Comparison of ENCODE assay signal across 8 cellular contexts in genomic region chr12:10613334-10614055, GRCh38. TPM values are rescaled to one million over a fixed set of nuclear protein-coding genes. Genes with fewer than 3 reads are reported as not detected.
DNase-seq lines count a peak whose midpoint lies in the region; ATAC-seq and TF ChIP-seq lines count a peak whose summit lies in the region.

MAGOHB (minus strand) TSS chr12:10613609; CDS start chr12:10613532, 77 bp downstream.

- no peak for TF ChIP-seq CTCF in DOHH2 (IDR thresholded peaks at IDR 0.05; ENCODE audit: low read depth, low read length, poor library complexity, severe bottlenecking)
- no peak for TF ChIP-seq CTCF in GM23338 (conservative IDR thresholded peaks at IDR 0.05; ENCODE audit: low read depth in 2 of 2)

- H2AFZ ChIP-seq in GM23338: peak within 1 kb of the TSS; percentile 14; the same call in 1 of the 2 replicates

- H3K9me2 ChIP-seq in DOHH2 (replicated peaks; ENCODE audit: control insufficient read depth, low read length) (no peaks in the 10 kb centered on the region), GM23338 (ENCODE audit: insufficient read depth) (no peaks in the 10 kb centered on the region)

- H3K79me2 ChIP-seq in DOHH2 (ENCODE audit: control insufficient read depth, low read length): peaks cover 31% of the 10 kb centered on the region
- peaks cover 27% of the 10 kb centered on the region for H3K79me2 ChIP-seq in GM23338 (replicated peaks; ENCODE audit: insufficient read depth)

- H3K27me3 Mint-ChIP-seq in GM23338 (ENCODE audit: insufficient read depth, low read depth, poor library complexity): peaks cover 5% of the 10 kb centered on the region
- H3K27me3 Mint-ChIP-seq in naive B cell: peaks cover 2 to 9% (median 2%) of the 10 kb centered on the region in 3 donors
- H3K27me3 Mint-ChIP-seq in stimulated activated memory B cell treated with anti-CD40 and anti-IgM and Interleukin-4, amounts not matched to agents 10 μg/mL and 1 μg/mL and 100 μg/mL, for 72 hours: no peaks in the 10 kb centered on the region

- peak; percentile 97 for ATAC-seq in GM23338
- peak; percentile 93 to 95 for ATAC-seq in naive B cell (ENCODE audit: low read depth in 2 of 2)
- ATAC-seq in stimulated activated memory B cell treated with anti-CD40 and anti-IgM and Interleukin-4, amounts not matched to agents 10 μg/mL and 1 μg/mL and 100 μg/mL, for 72 hours: peak; percentile 99

- H3K27ac Mint-ChIP-seq in GM23338 (peak within 1 kb of the TSS; percentile 100), naive B cell (peak within 1 kb of the TSS; percentile 100)
- H3K27ac Mint-ChIP-seq in stimulated activated memory B cell treated with anti-CD40 and anti-IgM and Interleukin-4, amounts not matched to agents 10 μg/mL and 1 μg/mL and 100 μg/mL, for 72 hours: peak within 1 kb of the TSS; percentile 98

- H3K36me3 Mint-ChIP-seq in GM23338 (ENCODE audit: low read depth): peaks cover 39% of the 10 kb centered on the region
- peaks cover 8 to 15% of the 10 kb centered on the region in 2 donors for H3K36me3 Mint-ChIP-seq in naive B cell
- peaks cover 18% of the 10 kb centered on the region for H3K36me3 Mint-ChIP-seq in stimulated activated memory B cell treated with anti-CD40 and anti-IgM and Interleukin-4, amounts not matched to agents 10 μg/mL and 1 μg/mL and 100 μg/mL, for 72 hours

- peak within 1 kb of the TSS; percentile 27 for H3K27ac ChIP-seq in DOHH2 (ENCODE audit: low read depth, low read length)
- H3K27ac ChIP-seq in GM23338 (ENCODE audit: low read depth): peak within 1 kb of the TSS; percentile 77

- peaks cover 15% of the 10 kb centered on the region for H3K4me1 ChIP-seq in DOHH2 (ENCODE audit: control insufficient read depth, low read length)
- 0 out of 2 replicates have a peak, but pooled peaks cover 4% of the 10 kb centered on the region for H3K4me1 ChIP-seq in GM23338 (ENCODE audit: insufficient read depth)

- H3K9me3 Mint-ChIP-seq in GM23338: peaks cover 3% of the 10 kb centered on the region; the same call in 2 of the 3 replicates
- H3K9me3 Mint-ChIP-seq in naive B cell: peaks cover 0 to 4% (median 0%) of the 10 kb centered on the region in 7 donors
- no peaks in the 10 kb centered on the region for H3K9me3 Mint-ChIP-seq in stimulated activated memory B cell treated with anti-CD40 and anti-IgM and Interleukin-4, amounts not matched to agents 10 μg/mL and 1 μg/mL and 100 μg/mL, for 72 hours

- H3K27me3 ChIP-seq in DOHH2 (ENCODE audit: control insufficient read depth, low read length): peaks cover under 1% of the 10 kb centered on the region
- no peaks in the 10 kb centered on the region for H3K27me3 ChIP-seq in GM23338 (ENCODE audit: insufficient read depth)

- H3K36me3 ChIP-seq in DOHH2 (ENCODE audit: control insufficient read depth, low read length): peaks cover 41% of the 10 kb centered on the region
- peaks cover 14% of the 10 kb centered on the region; the same call in 1 of the 2 replicates for H3K36me3 ChIP-seq in GM23338 (ENCODE audit: insufficient read depth)

- H3K9me3 ChIP-seq in DOHH2 (ENCODE audit: control insufficient read depth, insufficient read depth, low read length): no peaks in the 10 kb centered on the region

- peaks cover 8% of the 10 kb centered on the region; the same call in 2 of the 3 replicates for H3K4me1 Mint-ChIP-seq in GM23338
- peaks cover 20 to 27% (median 23%) of the 10 kb centered on the region in 3 donors for H3K4me1 Mint-ChIP-seq in naive B cell
- peaks cover 18% of the 10 kb centered on the region for H3K4me1 Mint-ChIP-seq in stimulated activated memory B cell treated with anti-CD40 and anti-IgM and Interleukin-4, amounts not matched to agents 10 μg/mL and 1 μg/mL and 100 μg/mL, for 72 hours

- H4K20me1 ChIP-seq in DOHH2 (ENCODE audit: control insufficient read depth, insufficient read depth, low read depth, low read length) (no peaks in the 10 kb centered on the region), GM23338 (replicated peaks; ENCODE audit: insufficient read depth) (no peaks in the 10 kb centered on the region; the same call in 1 of the 2 replicates)

- peak; percentile 98 for DNase-seq in GM23338 (ENCODE audit: low spot score)
- DNase-seq in LHCN-M2 (ENCODE audit: low read depth): peak; percentile 97
- peak; percentile 97 for DNase-seq in RPMI8226
- DNase-seq in activated T-helper 1 cell treated with anti-CD3 and anti-CD28 coated beads, Interleukin-2, amount 50 U/mL, for 16 hours (ENCODE audit: low read depth in 1 of 2, low spot score in 1 of 2): peak; percentile 96 to 100
- DNase-seq in fibroblast of gingiva (ENCODE audit: low read depth): peak; percentile 96
- DNase-seq in naive B cell: peak; percentile 96

- H3K4me3 ChIP-seq in DOHH2 (ENCODE audit: low read length) (peak within 1 kb of the TSS; percentile 83), GM23338 (peak within 1 kb of the TSS; percentile 73)

- H3F3A ChIP-seq in DOHH2 (ENCODE audit: control insufficient read depth, insufficient read depth): no peaks in the 10 kb centered on the region
- no peaks in the 10 kb centered on the region for H3F3A ChIP-seq in GM23338 (replicated peaks; ENCODE audit: low read depth)

- H3K4me2 ChIP-seq in DOHH2 (ENCODE audit: low read length): peak within 1 kb of the TSS; percentile 71
- peak within 1 kb of the TSS; percentile 85 for H3K4me2 ChIP-seq in GM23338

- H3K4me3 Mint-ChIP-seq in GM23338: peak within 1 kb of the TSS; percentile 99
- peak within 1 kb of the TSS; percentile 97 to 100 (median 99) for H3K4me3 Mint-ChIP-seq in naive B cell
- H3K4me3 Mint-ChIP-seq in stimulated activated memory B cell treated with anti-CD40 and anti-IgM and Interleukin-4, amounts not matched to agents 10 μg/mL and 1 μg/mL and 100 μg/mL, for 72 hours: peak within 1 kb of the TSS; percentile 96

TF ChIP-seq in GM23338, 12 proteins besides CTCF, POLR2A, EP300 and RAD21:
- no peak for TF ChIP-seq JUNB (IDR thresholded peaks at IDR 0.05; ENCODE audit: unreplicated experiment)
- peak; percentile 75 for TF ChIP-seq ETS1 (IDR thresholded peaks at IDR 0.05)
- TF ChIP-seq CREB1 (CRISPR knock-in tag; IDR thresholded peaks at IDR 0.05; ENCODE audit: low read depth): peak; percentile 100
- peak; percentile 94 for TF ChIP-seq POLR2AphosphoS5 (IDR thresholded peaks at IDR 0.05; ENCODE audit: low read depth)

RNA-seq across cellular contexts. Expression of gene MAGOHB, which starts in this region (rescaled TPM):
- 25.1 and 38.5 TPM in 2 replicates for total RNA-seq in GM23338 (2014; rRNA removed; shearing (Covaris generic))
- polyA plus RNA-seq in GM23338 (2016; fragmentation: Nextera tagmentation; extraction: Ambion mirVana) (170 and 175 TPM in 2 replicates), naive B cell (ENCODE audit: low read depth in 6 of 6) (10 to 100 TPM; 37.3 to 46.3 (median 41.6) TPM)
- total RNA-seq in LHCN-M2 (2014; rRNA removed): 34.2 and 47.0 TPM in 2 replicates
- 46.8 TPM for polyA plus RNA-seq in LHCN-M2 (2012)

Comparison
In these comparisons a context has a peak if more than half of its experiments do, and no peak if none do; other contexts are left out.
1. Peak in every context shown above with its lines: DNase-seq, ATAC-seq, H3K4me3 ChIP-seq and H3K27ac ChIP-seq.